19 cellular contexts compared by ENCODE assay signal in genomic region chr7:25771491-25771890, GRCh38.
"Had no signal": no experiment of that assay in that cellular context is flagged by ENCODE, and none has a peak within 500 bp of the region (broad histone marks: within the 10 kb centered on the region; RNA-seq: fewer than 3 reads in every experiment).

No MANE protein-coding gene starts in this region.

- H3K9me3 ChIP-seq: lower lobe of right lung, neutrophil, pancreas, stomach, thyroid gland had no signal

- H3K27ac Mint-ChIP-seq: natural killer cell; stimulated activated effector memory CD8-positive, alpha-beta T cell treated with anti-CD3 and anti-CD28 coated beads, Interleukin-12 subunit alpha, Interleukin-12 subunit beta, amount 100 ng/mL, for 72 hours; type B pancreatic cell had no signal

- H3K9me3 Mint-ChIP-seq: natural killer cell, neural crest cell, type B pancreatic cell had no signal

- H3K4me3 Mint-ChIP-seq: natural killer cell; neural crest cell; stimulated activated effector memory CD8-positive, alpha-beta T cell treated with anti-CD3 and anti-CD28 coated beads, Interleukin-12 subunit alpha, Interleukin-12 subunit beta, amount 100 ng/mL, for 72 hours; type B pancreatic cell had no signal

- H3K36me3 Mint-ChIP-seq: natural killer cell; stimulated activated effector memory CD8-positive, alpha-beta T cell treated with anti-CD3 and anti-CD28 coated beads, Interleukin-12 subunit alpha, Interleukin-12 subunit beta, amount 100 ng/mL, for 72 hours; type B pancreatic cell had no signal

- H3K36me3 ChIP-seq: lower lobe of right lung, neutrophil, pancreas, stomach, thyroid gland had no signal

- H3K4me1 ChIP-seq: foreskin keratinocyte, lower lobe of right lung, pancreas had no signal

- H3K4me1 Mint-ChIP-seq: natural killer cell; stimulated activated effector memory CD8-positive, alpha-beta T cell treated with anti-CD3 and anti-CD28 coated beads, Interleukin-12 subunit alpha, Interleukin-12 subunit beta, amount 100 ng/mL, for 72 hours had no signal

- DNase-seq: dorsolateral prefrontal cortex; effector CD4-positive, alpha-beta T cell; foreskin keratinocyte; left ventricle myocardium superior; lower lobe of right lung; natural killer cell; pancreas; stimulated activated CD4-positive, alpha-beta T cell treated with anti-CD3 and anti-CD28 coated beads, Interleukin-2, amount 100 ng/mL, for 24 hours; stimulated activated CD4-positive, alpha-beta T cell treated with anti-CD3 and anti-CD28 coated beads, Interleukin-4, amount 100 ng/mL, for 24 hours; stimulated activated naive CD4-positive, alpha-beta T cell treated with Interleukin-2 at 50 U/mL for 16 hours; stomach; thyroid gland had no signal

- ATAC-seq: esophagus mucosa; foreskin keratinocyte; lower lobe of right lung; natural killer cell; pancreas; sciatic nerve; stimulated activated effector memory CD8-positive, alpha-beta T cell treated with anti-CD3 and anti-CD28 coated beads, Interleukin-12 subunit alpha, Interleukin-12 subunit beta, amount 100 ng/mL, for 72 hours had no signal

- H3K4me3 ChIP-seq: dorsolateral prefrontal cortex, lower lobe of right lung, pancreas, stomach, thyroid gland had no signal

- H3K27me3 ChIP-seq: dorsolateral prefrontal cortex, pancreas, stomach, thyroid gland had no signal

- H3K27ac ChIP-seq: dorsolateral prefrontal cortex, epithelial cell of prostate, foreskin keratinocyte, lower lobe of right lung, neutrophil, pancreas, thyroid gland had no signal
